In the genomic region with DNA sequence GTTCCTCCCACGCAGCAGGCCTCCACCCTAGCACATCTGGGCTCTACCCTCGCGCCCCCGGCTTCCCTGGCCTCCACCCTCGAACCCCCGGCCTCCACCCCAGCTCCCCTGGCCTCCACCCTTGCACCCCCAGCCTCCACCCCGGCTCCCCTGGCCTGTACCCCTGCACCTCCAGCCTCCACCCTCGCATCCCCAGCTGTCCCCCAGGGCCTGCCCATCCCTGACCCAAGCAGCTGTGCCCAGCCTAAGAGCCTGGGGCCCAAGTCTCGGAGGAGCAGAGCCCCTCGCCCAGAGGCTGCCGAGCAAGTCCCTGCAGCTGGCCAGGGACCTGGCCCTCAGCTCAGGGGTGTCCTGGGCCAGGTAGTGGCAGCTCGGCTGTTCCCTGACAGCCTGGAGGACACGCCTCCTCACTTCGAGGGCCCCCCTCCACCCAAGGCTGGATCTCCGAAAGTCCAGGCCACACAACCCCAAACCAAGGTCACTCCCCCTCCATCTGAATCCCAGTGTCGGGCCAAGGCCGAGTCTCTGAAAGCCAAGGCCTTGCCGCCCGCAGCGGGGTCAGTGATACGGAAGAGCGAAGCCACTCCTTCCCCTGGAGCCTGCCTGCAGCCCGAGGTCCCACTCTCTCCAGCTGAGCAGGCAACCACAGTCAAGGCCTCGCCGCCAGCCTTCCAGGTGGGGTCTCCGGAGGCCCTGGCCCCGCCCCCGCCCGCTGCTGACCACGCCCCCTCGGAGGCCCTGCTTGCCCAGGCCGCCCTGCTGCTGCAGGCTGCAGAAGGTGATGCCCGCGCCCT, we compare ENCODE assay signal across 2 cellular contexts.
TF ChIP-seq lines count a peak whose summit lies in the region.

No MANE protein-coding gene starts in this region.

TF ChIP-seq in A549, 52 proteins besides CTCF, POLR2A, EP300 and RAD21:
- no peak for TF ChIP-seq POLR2AphosphoS2 (conservative IDR thresholded peaks at IDR 0.05; ENCODE audit: low read length)
- TF ChIP-seq MYC (IDR thresholded peaks at IDR 0.05; ENCODE audit: borderline replicate concordance, low read length): no peak
- 0 out of 2 replicates have a peak, but pooled peaks have one; percentile 5 for TF ChIP-seq NFE2L2 (conservative IDR thresholded peaks at IDR 0.05; ENCODE audit: low read length)

TF ChIP-seq in HEK293, 187 proteins besides CTCF, POLR2A, EP300 and RAD21:
- peak; percentile 81; the same call in 1 of the 2 replicates for TF ChIP-seq ZNF600 (tag by site-specific recombination; IDR thresholded peaks at IDR 0.05)
- peak; percentile 28; the same call in 1 of the 2 replicates for TF ChIP-seq SP2 (tag by site-specific recombination; IDR thresholded peaks at IDR 0.05)
- peak; percentile 84 for TF ChIP-seq KLF9 (tag by site-specific recombination; IDR thresholded peaks at IDR 0.05; ENCODE audit: low read depth)
- TF ChIP-seq GLIS2 (tag by site-specific recombination; IDR thresholded peaks at IDR 0.05): peak; percentile 52
- no peak for TF ChIP-seq ZNF433 (tag by site-specific recombination; IDR thresholded peaks at IDR 0.05; ENCODE audit: low read depth)
- no peak for TF ChIP-seq BCL11A (tag by site-specific recombination; IDR thresholded peaks at IDR 0.05; ENCODE audit: low read depth)
- TF ChIP-seq ZNF174 (tag by site-specific recombination; IDR thresholded peaks at IDR 0.05): no peak
- TF ChIP-seq ZNF423 (tag by site-specific recombination; IDR thresholded peaks at IDR 0.05): no peak
- peak; percentile 89 for TF ChIP-seq KLF8 (tag by site-specific recombination; IDR thresholded peaks at IDR 0.05)
- no peak for TF ChIP-seq ZNF214 (tag by site-specific recombination; IDR thresholded peaks at IDR 0.05; ENCODE audit: borderline replicate concordance)
- peak; percentile 90 for TF ChIP-seq ZFHX2 (tag by site-specific recombination; conservative IDR thresholded peaks at IDR 0.05)
- no peak for TF ChIP-seq ZFP69B (tag by site-specific recombination; IDR thresholded peaks at IDR 0.05)
- TF ChIP-seq ZNF132 (tag by site-specific recombination; IDR thresholded peaks at IDR 0.05; ENCODE audit: borderline replicate concordance): no peak
- TF ChIP-seq EGR2 (tag by site-specific recombination; IDR thresholded peaks at IDR 0.05; ENCODE audit: low read depth): peak; percentile 90
- TF ChIP-seq ZNF549 (tag by site-specific recombination; IDR thresholded peaks at IDR 0.05): no peak
- TF ChIP-seq, protein P1, sequence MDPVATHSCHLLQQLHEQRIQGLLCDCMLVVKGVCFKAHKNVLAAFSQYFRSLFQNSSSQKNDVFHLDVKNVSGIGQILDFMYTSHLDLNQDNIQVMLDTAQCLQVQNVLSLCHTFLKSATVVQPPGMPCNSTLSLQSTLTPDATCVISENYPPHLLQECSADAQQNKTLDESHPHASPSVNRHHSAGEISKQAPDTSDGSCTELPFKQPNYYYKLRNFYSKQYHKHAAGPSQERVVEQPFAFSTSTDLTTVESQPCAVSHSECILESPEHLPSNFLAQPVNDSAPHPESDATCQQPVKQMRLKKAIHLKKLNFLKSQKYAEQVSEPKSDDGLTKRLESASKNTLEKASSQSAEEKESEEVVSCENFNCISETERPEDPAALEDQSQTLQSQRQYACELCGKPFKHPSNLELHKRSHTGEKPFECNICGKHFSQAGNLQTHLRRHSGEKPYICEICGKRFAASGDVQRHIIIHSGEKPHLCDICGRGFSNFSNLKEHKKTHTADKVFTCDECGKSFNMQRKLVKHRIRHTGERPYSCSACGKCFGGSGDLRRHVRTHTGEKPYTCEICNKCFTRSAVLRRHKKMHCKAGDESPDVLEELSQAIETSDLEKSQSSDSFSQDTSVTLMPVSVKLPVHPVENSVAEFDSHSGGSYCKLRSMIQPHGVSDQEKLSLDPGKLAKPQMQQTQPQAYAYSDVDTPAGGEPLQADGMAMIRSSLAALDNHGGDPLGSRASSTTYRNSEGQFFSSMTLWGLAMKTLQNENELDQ (tag by site-specific recombination; IDR thresholded peaks at IDR 0.05; ENCODE audit: low read depth): no peak
- no peak for TF ChIP-seq ZNF585B (tag by site-specific recombination; IDR thresholded peaks at IDR 0.05)
- TF ChIP-seq ZNF114 (tag by site-specific recombination; IDR thresholded peaks at IDR 0.05): no peak
- TF ChIP-seq, protein P2, sequence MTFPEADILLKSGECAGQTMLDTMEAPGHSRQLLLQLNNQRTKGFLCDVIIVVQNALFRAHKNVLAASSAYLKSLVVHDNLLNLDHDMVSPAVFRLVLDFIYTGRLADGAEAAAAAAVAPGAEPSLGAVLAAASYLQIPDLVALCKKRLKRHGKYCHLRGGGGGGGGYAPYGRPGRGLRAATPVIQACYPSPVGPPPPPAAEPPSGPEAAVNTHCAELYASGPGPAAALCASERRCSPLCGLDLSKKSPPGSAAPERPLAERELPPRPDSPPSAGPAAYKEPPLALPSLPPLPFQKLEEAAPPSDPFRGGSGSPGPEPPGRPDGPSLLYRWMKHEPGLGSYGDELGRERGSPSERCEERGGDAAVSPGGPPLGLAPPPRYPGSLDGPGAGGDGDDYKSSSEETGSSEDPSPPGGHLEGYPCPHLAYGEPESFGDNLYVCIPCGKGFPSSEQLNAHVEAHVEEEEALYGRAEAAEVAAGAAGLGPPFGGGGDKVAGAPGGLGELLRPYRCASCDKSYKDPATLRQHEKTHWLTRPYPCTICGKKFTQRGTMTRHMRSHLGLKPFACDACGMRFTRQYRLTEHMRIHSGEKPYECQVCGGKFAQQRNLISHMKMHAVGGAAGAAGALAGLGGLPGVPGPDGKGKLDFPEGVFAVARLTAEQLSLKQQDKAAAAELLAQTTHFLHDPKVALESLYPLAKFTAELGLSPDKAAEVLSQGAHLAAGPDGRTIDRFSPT (tag by site-specific recombination; IDR thresholded peaks at IDR 0.05): no peak
- TF ChIP-seq KLF1 (tag by site-specific recombination; IDR thresholded peaks at IDR 0.05): peak; percentile 59
- TF ChIP-seq ZXDB (tag by site-specific recombination; IDR thresholded peaks at IDR 0.05): no peak
- no peak for TF ChIP-seq ZNF48 (tag by site-specific recombination; IDR thresholded peaks at IDR 0.05)
